21 cellular contexts compared by ENCODE assay signal in the genomic region with DNA sequence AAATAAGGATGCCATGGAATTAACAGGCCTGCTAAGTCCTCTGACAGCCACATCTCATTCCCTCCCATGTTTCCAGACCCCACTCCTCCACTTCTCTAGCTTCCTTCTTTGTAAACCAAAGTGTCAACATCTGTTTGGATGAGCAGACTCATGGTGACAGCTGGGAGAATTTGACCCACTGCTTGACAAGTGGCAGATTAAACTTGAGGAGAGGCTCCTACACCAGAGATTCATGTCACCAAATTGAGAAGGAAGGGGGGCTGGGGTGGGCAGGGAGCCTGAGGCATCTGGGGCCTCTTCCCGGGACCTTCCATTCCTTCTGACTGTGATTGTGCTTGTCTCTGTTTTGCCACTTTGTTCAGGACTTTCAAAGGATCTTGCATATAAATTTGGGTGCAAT. TPM values are rescaled to one million over a fixed set of nuclear protein-coding genes. Genes with fewer than 3 reads are reported as not detected.
"Had no signal": no experiment of that assay in that cellular context is flagged by ENCODE, and none has a peak within 500 bp of the region (broad histone marks: within the 10 kb centered on the region; RNA-seq: fewer than 3 reads in every experiment).

No MANE protein-coding gene starts in this region.

- H3K27me3 ChIP-seq: adrenal gland, breast epithelium, gastrocnemius medialis, upper lobe of right lung had no signal

- H3K36me3 ChIP-seq: adrenal gland, breast epithelium, gastrocnemius medialis, upper lobe of right lung, WERI-Rb-1 had no signal

- H3K4me3 ChIP-seq: adrenal gland, breast epithelium, gastrocnemius medialis, skin epidermis, upper lobe of right lung had no signal

- H3K36me3 Mint-ChIP-seq: activated naive CD4-positive, alpha-beta T cell treated with anti-CD3 and anti-CD28 coated beads, Interleukin-2, amount 50 U/mL, for 72 hours; natural killer cell treated with Interleukin-12 subunit alpha and Interleukin-12 subunit beta and Interleukin-15 and Interleukin-18, amount 100 ng/mL, for 72 hours had no signal

- H3K27ac Mint-ChIP-seq: activated naive CD4-positive, alpha-beta T cell treated with anti-CD3 and anti-CD28 coated beads, Interleukin-2, amount 50 U/mL, for 72 hours; natural killer cell treated with Interleukin-12 subunit alpha and Interleukin-12 subunit beta and Interleukin-15 and Interleukin-18, amount 100 ng/mL, for 72 hours; stimulated activated naive CD8-positive, alpha-beta T cell treated with anti-CD3 and anti-CD28 coated beads, Interleukin-15, amount 100 ng/mL, for 72 hours; T-helper 1 cell treated with Interleukin-12 subunit alpha and Interleukin-12 subunit beta and Interleukin-4 antibody, amounts not matched to agents 30 μg/mL and 1 μg/mL, for 36 hours had no signal

- H3K9me3 Mint-ChIP-seq: activated naive CD4-positive, alpha-beta T cell treated with anti-CD3 and anti-CD28 coated beads, Interleukin-2, amount 50 U/mL, for 72 hours; natural killer cell treated with Interleukin-12 subunit alpha and Interleukin-12 subunit beta and Interleukin-15 and Interleukin-18, amount 100 ng/mL, for 72 hours; stimulated activated naive CD8-positive, alpha-beta T cell treated with anti-CD3 and anti-CD28 coated beads, Interleukin-15, amount 100 ng/mL, for 72 hours; T-helper 1 cell treated with Interleukin-12 subunit alpha and Interleukin-12 subunit beta and Interleukin-4 antibody, amounts not matched to agents 30 μg/mL and 1 μg/mL, for 36 hours had no signal

- H3K4me1 Mint-ChIP-seq: stimulated activated naive CD8-positive, alpha-beta T cell treated with anti-CD3 and anti-CD28 coated beads, Interleukin-15, amount 100 ng/mL, for 72 hours had no signal

- H3K9me3 ChIP-seq: adrenal gland, breast epithelium, gastrocnemius medialis, upper lobe of right lung had no signal

- H3K4me3 Mint-ChIP-seq: natural killer cell treated with Interleukin-12 subunit alpha and Interleukin-12 subunit beta and Interleukin-15 and Interleukin-18, amount 100 ng/mL, for 72 hours; stimulated activated naive CD8-positive, alpha-beta T cell treated with anti-CD3 and anti-CD28 coated beads, Interleukin-15, amount 100 ng/mL, for 72 hours; T-helper 1 cell treated with Interleukin-12 subunit alpha and Interleukin-12 subunit beta and Interleukin-4 antibody, amounts not matched to agents 30 μg/mL and 1 μg/mL, for 36 hours had no signal

- ATAC-seq: activated naive CD4-positive, alpha-beta T cell treated with anti-CD3 and anti-CD28 coated beads, Interleukin-2, amount 50 U/mL, for 72 hours; esophagus mucosa; gastrocnemius medialis; stimulated activated naive CD8-positive, alpha-beta T cell treated with anti-CD3 and anti-CD28 coated beads, Interleukin-15, amount 100 ng/mL, for 72 hours; upper lobe of right lung had no signal

- DNase-seq: activated CD4-positive, alpha-beta T cell treated with anti-CD3 and anti-CD28 coated beads for 1 hour; activated CD4-positive, alpha-beta T cell treated with anti-CD3 and anti-CD28 coated beads, Interleukin-2, amount 50 U/mL, for 4 hours; activated gamma-delta T cell treated with Interleukin-2 at 50 U/mL for 16 hours; effector CD8-positive, alpha-beta T cell; gastrocnemius medialis; head of caudate nucleus; kidney glomerular epithelial cell; mesendoderm; nucleus accumbens; stimulated activated CD4-positive, alpha-beta T cell treated with anti-CD3 and anti-CD28 coated beads, Interleukin-2, amount 100 ng/mL, for 48 hours; stimulated activated naive CD8-positive, alpha-beta T cell treated with anti-CD3 and anti-CD28 coated beads, Interleukin-15, amount 100 ng/mL, for 72 hours; upper lobe of right lung; WERI-Rb-1 had no signal

- H3K27ac ChIP-seq: adrenal gland, gastrocnemius medialis, upper lobe of right lung, WERI-Rb-1 had no signal

- H3K4me1 ChIP-seq: breast epithelium had no signal

RNA-seq across cellular contexts. Expression of gene IGFBP5, which starts 41.0 kb away (rescaled TPM):
- total RNA-seq: activated CD8-positive, alpha-beta memory T cell treated with anti-CD3 and anti-CD28 coated beads for 36 hours had no signal
